ENCODE assay signal across 9 cellular contexts in the genomic region with DNA sequence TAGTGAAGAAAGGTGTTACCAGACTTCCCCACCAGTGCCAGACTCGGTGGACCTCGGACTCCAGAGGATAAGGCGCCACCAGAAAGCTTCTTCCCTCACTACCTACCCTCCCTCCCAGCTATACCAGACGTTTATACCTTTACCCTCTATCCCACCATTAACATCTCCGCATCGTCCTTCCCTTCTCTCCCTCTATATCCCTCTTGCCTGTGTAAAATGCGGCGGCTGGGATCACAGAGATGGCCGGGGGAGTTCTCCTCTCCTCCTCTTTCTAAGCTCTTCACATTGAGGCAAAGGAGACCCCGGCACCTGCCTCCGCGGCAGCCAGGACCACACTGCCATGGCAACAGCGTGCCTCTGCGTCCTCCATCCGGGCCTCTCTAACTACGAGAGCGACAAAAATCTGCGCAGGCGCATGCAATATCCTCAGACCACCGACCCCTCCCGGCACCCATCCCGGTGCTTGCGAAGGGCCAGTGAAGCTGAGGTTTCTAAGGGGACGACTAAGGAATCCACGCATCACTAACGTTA. TPM values are rescaled to one million over a fixed set of nuclear protein-coding genes. Genes with fewer than 3 reads are reported as not detected.
DNase-seq lines count a peak whose midpoint lies in the region; ATAC-seq, FAIRE-seq and TF ChIP-seq lines count a peak whose summit lies in the region.
"Had no signal": no experiment of that assay in that cellular context is flagged by ENCODE, and none has a peak within 500 bp of the region (broad histone marks: within the 10 kb centered on the region; RNA-seq: fewer than 3 reads in every experiment).

A gene (minus strand): TSS at position 394 of the 531 bp plus-strand sequence. CDS start 2,547 bp downstream, outside the sequence.

- H2BK5ac ChIP-seq in trophoblast cell (ENCODE audit: low read depth, low read length, poor library complexity): no peak within 1 kb of the TSS

- intact Hi-C loops in heart left ventricle (cut with DNase I): no loop called here
- intact Hi-C loops in transverse colon (cut with DNase I; ENCODE audit: low total_unique reads): no loop called here

- H2BK12ac ChIP-seq in trophoblast cell (ENCODE audit: low read length): no peak within 1 kb of the TSS

- H3K4me2 ChIP-seq in trophoblast cell (ENCODE audit: low read length): peak within 1 kb of the TSS; percentile 59

- no peak for TF ChIP-seq CTCF in RWPE2 (IDR thresholded peaks at IDR 0.05; ENCODE audit: poor library complexity, severe bottlenecking)
- no peak for TF ChIP-seq CTCF in heart left ventricle (IDR thresholded peaks at IDR 0.05)
- TF ChIP-seq CTCF in transverse colon (IDR thresholded peaks at IDR 0.05): no peak

- TF ChIP-seq POLR2A in GM12891 (IDR thresholded peaks at IDR 0.05; ENCODE audit: low read depth, low read length): no peak
- TF ChIP-seq POLR2A in heart left ventricle (IDR thresholded peaks at IDR 0.05): no peak
- TF ChIP-seq POLR2A in transverse colon (IDR thresholded peaks at IDR 0.05): no peak

- no peak within 1 kb of the TSS for H3K27ac ChIP-seq in RWPE2 (ENCODE audit: poor library complexity, severe bottlenecking)
- peak within 1 kb of the TSS in 1 of 12 donors; percentile 10 for H3K27ac ChIP-seq in heart left ventricle
- no peak within 1 kb of the TSS for H3K27ac ChIP-seq in trophoblast cell (ENCODE audit: low read depth, low read length)
- H3K27ac ChIP-seq in transverse colon: no peak within 1 kb of the TSS

- no peak within 1 kb of the TSS for H3K4ac ChIP-seq in trophoblast cell (ENCODE audit: low read depth, low read length)

- peak within 1 kb of the TSS; percentile 66 for H2AFZ ChIP-seq in trophoblast cell (ENCODE audit: insufficient read depth, low read length, poor library complexity)

- peaks cover 5 to 10% of the 10 kb centered on the region in 2 donors for H3K36me3 Mint-ChIP-seq in activated naive CD4-positive, alpha-beta T cell treated with anti-CD3 and anti-CD28 coated beads, Interleukin-2, amount 50 U/mL, for 72 hours

- in situ Hi-C loops in transverse colon (cut with MboI; ENCODE audit: low pct_ligation_motif_present in 1 of 4, low pct_unique_long_range_greater_than_20kb in 1 of 4, low sequenced_read_pairs in 3 of 4): no loop called here

- H3K4me3 ChIP-seq in RWPE2 (ENCODE audit: severe bottlenecking): peak within 1 kb of the TSS; percentile 35
- H3K4me3 ChIP-seq in heart left ventricle: peak within 1 kb of the TSS; percentile 6 to 73 (median 56)
- H3K4me3 ChIP-seq in trophoblast cell (ENCODE audit: low read depth, low read length): peak within 1 kb of the TSS; percentile 55
- peak within 1 kb of the TSS; percentile 18 to 46 (median 22) for H3K4me3 ChIP-seq in transverse colon

- H3K27me3 ChIP-seq in RWPE2 (ENCODE audit: insufficient read depth, poor library complexity, severe bottlenecking) (no peaks in the 10 kb centered on the region), heart left ventricle (peaks cover 0 to 7% (median 0%) of the 10 kb centered on the region in 9 donors), trophoblast cell (ENCODE audit: insufficient read depth, low read length) (no peaks in the 10 kb centered on the region), transverse colon (peaks cover 72% of the 10 kb centered on the region)

- DNase-seq in GM12891 (ENCODE audit: insufficient read length, low spot score) (peak; percentile 17), RWPE2 (ENCODE audit: low spot score) (no peak), heart left ventricle (peak; percentile 59 to 78 (median 71)), trophoblast cell (peak; percentile 4 to 5), transverse colon (peak; percentile 15), SIG-M5 treated with dmso at 0.1 percent for 504 hours (lab: John Stamatoyannopoulos, UW; ENCODE audit: unreplicated experiment) (no peak)
- DNase-seq in activated naive CD4-positive, alpha-beta T cell treated with anti-CD3 and anti-CD28 coated beads, Interleukin-2, amount 50 U/mL, for 72 hours (ENCODE audit: low spot score in 2 of 2): peak; percentile 60 to 64

- H4K8ac ChIP-seq in trophoblast cell (ENCODE audit: low read depth, low read length): peak within 1 kb of the TSS; percentile 74

- no peak for TF ChIP-seq EP300 in transverse colon (IDR thresholded peaks at IDR 0.05; ENCODE audit: low read depth)

- no peaks in the 10 kb centered on the region for H3K79me2 ChIP-seq in trophoblast cell (ENCODE audit: control insufficient read depth, insufficient read depth, low read length, poor library complexity)

- H3K23ac ChIP-seq in trophoblast cell (ENCODE audit: low read length): no peak within 1 kb of the TSS

- H3K4me1 ChIP-seq in RWPE2 (ENCODE audit: insufficient read depth, poor library complexity, severe bottlenecking): no peaks in the 10 kb centered on the region
- H3K4me1 ChIP-seq in heart left ventricle: peaks cover 0 to 13% (median 0%) of the 10 kb centered on the region in 12 donors
- peaks cover 0 to 3% of the 10 kb centered on the region in 2 experiments for H3K4me1 ChIP-seq in trophoblast cell (ENCODE audit: control insufficient read depth in 1 of 2, insufficient read depth in 2 of 2, low read length in 2 of 2)
- H3K4me1 ChIP-seq in transverse colon: peaks cover 0 to 9% (median 4%) of the 10 kb centered on the region in 4 donors

- no peaks in the 10 kb centered on the region for H3K79me1 ChIP-seq in trophoblast cell (ENCODE audit: low read length)

- FAIRE-seq in GM12891 (lab: Jason Lieb, UNC): peak; percentile 54

- H3K14ac ChIP-seq in trophoblast cell (ENCODE audit: low read length): no peak within 1 kb of the TSS

- no peak within 1 kb of the TSS for H2BK120ac ChIP-seq in trophoblast cell (ENCODE audit: insufficient read depth, low read length, poor library complexity)

- H4K12ac ChIP-seq in trophoblast cell (ENCODE audit: low read depth, low read length): no peak within 1 kb of the TSS

- no peak within 1 kb of the TSS for H3K9ac ChIP-seq in trophoblast cell (ENCODE audit: low read length)

- no peak within 1 kb of the TSS for H2AK5ac ChIP-seq in trophoblast cell (ENCODE audit: low read length)

- H3K9me3 Mint-ChIP-seq in activated naive CD4-positive, alpha-beta T cell treated with anti-CD3 and anti-CD28 coated beads, Interleukin-2, amount 50 U/mL, for 72 hours: peaks cover 0 to 4% of the 10 kb centered on the region in 2 donors

- no peak within 1 kb of the TSS for H3K18ac ChIP-seq in trophoblast cell (ENCODE audit: low read length)

- no peaks in the 10 kb centered on the region for H3K9me3 ChIP-seq in RWPE2 (ENCODE audit: severe bottlenecking)
- H3K9me3 ChIP-seq in heart left ventricle: peaks cover 0 to 3% (median 0%) of the 10 kb centered on the region in 12 donors
- no peaks in the 10 kb centered on the region for H3K9me3 ChIP-seq in trophoblast cell (ENCODE audit: insufficient read depth, low read depth, low read length)
- H3K9me3 ChIP-seq in transverse colon: no peaks in the 10 kb centered on the region

- peak; percentile 86 for ATAC-seq in HG03354 (IDR thresholded peaks at IDR 0.05; ENCODE audit: poor library complexity, severe bottlenecking, unreplicated experiment)
- peak; percentile 84 for ATAC-seq in RWPE2 (ENCODE audit: low read depth)
- ATAC-seq in activated naive CD4-positive, alpha-beta T cell treated with anti-CD3 and anti-CD28 coated beads, Interleukin-2, amount 50 U/mL, for 72 hours: peak; percentile 95 to 99
- ATAC-seq in heart left ventricle: peak; percentile 81 to 99 (median 96)

- no peak within 1 kb of the TSS for H4K91ac ChIP-seq in trophoblast cell (ENCODE audit: low read depth, low read length)

- no peaks in the 10 kb centered on the region for H3K36me3 ChIP-seq in RWPE2 (ENCODE audit: low read depth)
- H3K36me3 ChIP-seq in heart left ventricle: no peaks in the 10 kb centered on the region
- no peaks in the 10 kb centered on the region for H3K36me3 ChIP-seq in trophoblast cell (ENCODE audit: control insufficient read depth in 1 of 2, insufficient read depth in 2 of 2, low read length in 2 of 2)
- H3K36me3 ChIP-seq in transverse colon: no peaks in the 10 kb centered on the region

- WGBS in heart left ventricle, 4 donors: 1 to 2% (median 1%) methylated on average over 26 of the region's 26 CpGs
- WGBS in trophoblast cell (ENCODE audit: extremely low coverage, insufficient coverage, insufficient read length): no CpG with 5 or more reads among the region's 26 CpGs
- WGBS in transverse colon (ENCODE audit: low coverage in 1 of 2), 2 donors: 7 to 12% methylated on average over 6 to 26 of the region's 26 CpGs

- H3K27ac Mint-ChIP-seq in activated naive CD4-positive, alpha-beta T cell treated with anti-CD3 and anti-CD28 coated beads, Interleukin-2, amount 50 U/mL, for 72 hours: peak within 1 kb of the TSS; percentile 24 to 53

TF ChIP-seq in GM12891, 5 proteins besides CTCF, POLR2A, EP300 and RAD21:
- no peak for TF ChIP-seq POLR2AphosphoS5 (IDR thresholded peaks at IDR 0.05; ENCODE audit: low read depth, low read length)
- TF ChIP-seq POU2F2 (IDR thresholded peaks at IDR 0.05; ENCODE audit: low read depth, low read length): no peak
- TF ChIP-seq PAX5 (IDR thresholded peaks at IDR 0.05; ENCODE audit: insufficient read depth, low read length, severe bottlenecking): no peak
- TF ChIP-seq TAF1 (IDR thresholded peaks at IDR 0.05; ENCODE audit: low read depth, low read length): no peak
- TF ChIP-seq SPI1 (IDR thresholded peaks at IDR 0.05; ENCODE audit: low read depth, low read length): no peak

RNA-seq across cellular contexts. Expression of the gene that starts here (rescaled TPM):
- 0.18 TPM for polyA plus RNA-seq in GM12891 (2012; ENCODE audit: low read depth, missing spikeins)
- under 1 TPM in 1 of 2 donors, not detected in 1; 0.30 TPM for total RNA-seq in activated naive CD4-positive, alpha-beta T cell treated with anti-CD3 and anti-CD28 coated beads, Interleukin-2, amount 50 U/mL, for 72 hours
- total RNA-seq in heart left ventricle: 1 to 10 TPM in 5 of 9 donors, under 1 TPM in 4; 0.24 to 1.5 (median 1.2) TPM
- polyA plus RNA-seq in heart left ventricle: 1 to 10 TPM in 1 of 2 donors, under 1 TPM in 1; 0.42 to 1.8 TPM
- polyA plus RNA-seq in trophoblast cell (2013): 0.47 and 0.55 TPM in 2 replicates
- total RNA-seq in transverse colon: under 1 TPM in 2 of 4 donors, not detected in 2; 0.14 to 0.95 TPM
- total RNA-seq: dermis microvascular lymphatic vessel endothelial cell had no signal

Comparison
In these comparisons a context has a peak if more than half of its experiments do, and no peak if none do; other contexts are left out.
1. Peak in DNase-seq and ATAC-seq in activated naive CD4-positive, alpha-beta T cell treated with anti-CD3 and anti-CD28 coated beads, Interleukin-2, amount 50 U/mL, for 72 hours; RNA of the gene not detected or under 1 TPM.
2. Peak in DNase-seq and H3K4me3 ChIP-seq in transverse colon; RNA of the gene not detected or under 1 TPM.
3. DNase-seq: peak in GM12891 (single experiment), heart left ventricle (5 of 5) and trophoblast cell (2 of 2); none in RWPE2 (single experiment) and SIG-M5 treated with dmso at 0.1 percent for 504 hours (single experiment).
4. Peak in every context shown above with its lines, with median percentiles within 50 percentile points of each other: ATAC-seq and H3K4me3 ChIP-seq.